In the genomic region with DNA sequence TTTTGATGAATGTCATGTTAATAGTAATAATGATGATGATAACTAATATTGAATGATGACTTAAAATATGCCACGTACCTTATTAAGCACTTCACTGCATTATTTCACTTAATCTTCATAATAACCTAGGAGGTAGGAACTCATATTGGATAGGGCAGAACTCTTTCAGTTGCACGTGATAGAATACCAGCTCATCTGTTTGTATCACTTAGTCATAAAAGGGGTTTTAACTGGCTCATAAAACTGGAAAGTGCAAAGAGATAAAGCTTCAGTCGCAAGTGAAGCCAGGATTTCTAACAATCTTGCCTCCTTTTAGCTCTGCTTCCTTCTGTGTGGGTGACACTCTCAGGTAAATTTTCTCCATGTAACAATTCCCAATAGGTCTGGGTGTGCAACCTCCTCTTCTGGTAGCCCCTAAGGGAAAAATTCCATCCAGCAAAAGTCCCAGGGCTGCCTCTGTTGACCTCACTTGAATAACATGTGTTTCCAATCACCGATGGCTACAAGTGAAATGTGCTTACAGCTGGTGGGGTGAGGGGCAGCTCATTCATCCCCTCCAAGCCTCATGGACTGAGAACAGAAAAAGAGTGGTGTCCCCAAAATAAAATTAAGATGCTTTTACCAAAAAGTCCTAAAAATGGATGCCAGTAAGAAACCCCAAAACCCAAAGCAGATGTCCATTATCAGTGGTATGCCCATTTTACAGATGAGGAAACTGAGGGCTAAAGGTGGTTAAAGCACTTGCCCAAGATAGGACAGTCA, we compare ENCODE assay signal across 23 cellular contexts. TPM values are rescaled to one million over a fixed set of nuclear protein-coding genes. Genes with fewer than 3 reads are reported as not detected.
DNase-seq lines count a peak whose midpoint lies in the region; ATAC-seq, FAIRE-seq and TF ChIP-seq lines count a peak whose summit lies in the region.
"Had no signal": no experiment of that assay in that cellular context is flagged by ENCODE, and none has a peak within 500 bp of the region (broad histone marks: within the 10 kb centered on the region; RNA-seq: fewer than 3 reads in every experiment).

No MANE protein-coding gene starts in this region.

- H3K36me3 ChIP-seq in IMR-90 (ENCODE audit: control insufficient read depth, insufficient read depth, low read length) = peaks cover 1% of the 10 kb centered on the region; the same call in 1 of the 2 replicates
- no peaks in the 10 kb centered on the region for H3K36me3 ChIP-seq in H1 (ENCODE audit: control insufficient read depth in 2 of 4, insufficient read depth in 4 of 4, low read length in 3 of 4)
- no peaks in the 10 kb centered on the region for H3K36me3 ChIP-seq in body of pancreas (replicated peaks in 1 of 2; ENCODE audit: insufficient read depth in 1 of 2, low read depth in 2 of 2)
- H3K36me3 ChIP-seq: gastroesophageal sphincter, HAP-1 had no signal

- H3K14ac ChIP-seq in IMR-90 (replicated peaks; ENCODE audit: low read depth, low read length) = no peak overlapping the region
- H3K14ac ChIP-seq in H1 (ENCODE audit: insufficient read length) = no peak overlapping the region

- in situ Hi-C loops in IMR-90 (cut with MboI; ENCODE audit: low sequenced_read_pairs) = no loop called here

- no peak overlapping the region for H4K91ac ChIP-seq in IMR-90 (ENCODE audit: insufficient read depth, low read depth, low read length)
- H4K91ac ChIP-seq in H1 (replicated peaks; ENCODE audit: insufficient read length, low read length) = no peak overlapping the region

- H3K18ac ChIP-seq in IMR-90 (ENCODE audit: low read depth, low read length) = 0 out of 2 replicates have a peak overlapping the region, but pooled peaks have one; percentile 0
- no peak overlapping the region for H3K18ac ChIP-seq in H1 (ENCODE audit: extremely low read depth, low read length)

- TF ChIP-seq EP300 in H1 (IDR thresholded peaks at IDR 0.05; ENCODE audit: borderline replicate concordance in 1 of 2, low read depth in 2 of 2, low read length in 2 of 2) = no peak

- H3K79me1 ChIP-seq in IMR-90 (ENCODE audit: low read depth in 1 of 2, low read length in 2 of 2) = peaks cover 0 to 20% of the 10 kb centered on the region in 2 experiments; a peak in 3 of 4 replicates
- H3K79me1 ChIP-seq in H1 (ENCODE audit: low read depth, low read length) = no peaks in the 10 kb centered on the region

- no peak for FAIRE-seq in H1 (lab: Jason Lieb, UNC)

- TF ChIP-seq CTCF in AG10803 (conservative IDR thresholded peaks at IDR 0.05; ENCODE audit: low read length) (no peak), IMR-90 (conservative IDR thresholded peaks at IDR 0.05; ENCODE audit: low read depth, low read length) (no peak), H1 (IDR thresholded peaks at IDR 0.05; ENCODE audit: control extremely low read depth in 1 of 3, insufficient read depth in 1 of 3, low read depth in 1 of 3, low read length in 3 of 3) (no peak), body of pancreas (IDR thresholded peaks at IDR 0.05) (no peak)

- H4K20me1 ChIP-seq in IMR-90 (ENCODE audit: insufficient read depth, low read length) (peaks cover 3% of the 10 kb centered on the region; the same call in 1 of the 2 replicates), H1 (replicated peaks in 1 of 2; ENCODE audit: control insufficient read depth in 1 of 2, insufficient read depth in 2 of 2, low read length in 2 of 2) (no peaks in the 10 kb centered on the region)

- no peak overlapping the region for H2BK20ac ChIP-seq in IMR-90 (ENCODE audit: low read depth, low read length)
- no peak overlapping the region for H2BK20ac ChIP-seq in H1 (ENCODE audit: low read length)

- DNase-seq in AG10803 (ENCODE audit: low read depth) (peak; percentile 66), IMR-90 (peak; percentile 69), H1 (ENCODE audit: low read depth in 1 of 2, low spot score in 2 of 2) (no peak), left kidney (ENCODE audit: low read depth, low spot score) (peak; percentile 32), body of pancreas (no peak), NCI-H1694 (lab: John Stamatoyannopoulos, UW) (no peak)
- DNase-seq in activated naive CD4-positive, alpha-beta T cell treated with anti-CD3 and anti-CD28 coated beads, Interleukin-2, amount 10 ng/mL, durations not matched to agents 7 days and 5 days = no peak
- no peak for DNase-seq in activated effector memory CD4-positive, alpha-beta T cell treated with Interleukin-2 at 50 U/mL for 16 hours
- DNase-seq: activated CD4-positive, alpha-beta T cell treated with anti-CD3 and anti-CD28 coated beads for 36 hours; activated naive CD8-positive, alpha-beta T cell treated with anti-CD3 and anti-CD28 coated beads for 36 hours; activated T-cell treated with anti-CD3 and anti-CD28 coated beads, Interleukin-2, amount 50 U/mL, for 72 hours; CD4-positive, CD25-positive, alpha-beta regulatory T cell; DMS153; kidney glomerular epithelial cell; NCI-H1694 treated with DMSO at 0.1 percent for 48 hours; stimulated activated CD4-positive, alpha-beta T cell treated with anti-CD3 and anti-CD28 coated beads, Interleukin-1b, Interleukin-23, amount 100 ng/mL, for 48 hours; stimulated activated naive B cell treated with anti-CD40 and anti-IgM and Interleukin-4, amounts not matched to agents 10 μg/mL and 1 μg/mL and 100 μg/mL, for 72 hours; testis had no signal

- TF ChIP-seq RAD21 in IMR-90 (IDR thresholded peaks at IDR 0.05; ENCODE audit: low read length) = no peak
- TF ChIP-seq RAD21 in H1 (IDR thresholded peaks at IDR 0.05 in 1 of 2, conservative IDR thresholded peaks at IDR 0.05 in 1 of 2; ENCODE audit: low read depth in 2 of 2, low read length in 2 of 2) = no peak

- no peak overlapping the region for H4K5ac ChIP-seq in IMR-90 (ENCODE audit: low read depth, low read length)
- no peak overlapping the region for H4K5ac ChIP-seq in H1 (ENCODE audit: insufficient read length, low read depth, low read length)

- intact Hi-C loops in IMR-90 (cut with micrococcal nuclease) = no loop called here
- intact Hi-C loops in body of pancreas (cut with DNase I) = no loop called here

- no peaks in the 10 kb centered on the region for H3K9me3 Mint-ChIP-seq in activated naive CD4-positive, alpha-beta T cell treated with anti-CD3 and anti-CD28 coated beads, Interleukin-2, amount 10 ng/mL, durations not matched to agents 7 days and 5 days
- H3K9me3 Mint-ChIP-seq: activated naive CD8-positive, alpha-beta T cell treated with anti-CD3 and anti-CD28 coated beads for 36 hours; activated T-cell treated with anti-CD3 and anti-CD28 coated beads, Interleukin-2, amount 50 U/mL, for 72 hours; IgD-negative memory B cell; stimulated activated naive B cell treated with anti-CD40 and anti-IgM and Interleukin-4, amounts not matched to agents 10 μg/mL and 1 μg/mL and 100 μg/mL, for 72 hours had no signal

- H2BK120ac ChIP-seq in IMR-90 (ENCODE audit: low read depth, low read length) (no peak overlapping the region), H1 (replicated peaks; ENCODE audit: low read depth, low read length) (no peak overlapping the region)

- H3K27me3 ChIP-seq in IMR-90 (ENCODE audit: control insufficient read depth, insufficient read depth, low read length) = no peaks in the 10 kb centered on the region
- H3K27me3 ChIP-seq in H1 (replicated peaks in 1 of 4; ENCODE audit: control insufficient read depth in 3 of 4, extremely low read depth in 1 of 4, insufficient read depth in 3 of 4, low read length in 3 of 4) = no peaks in the 10 kb centered on the region
- no peaks in the 10 kb centered on the region for H3K27me3 ChIP-seq in body of pancreas
- H3K27me3 ChIP-seq: gastroesophageal sphincter, testis had no signal

- no peaks in the 10 kb centered on the region for H3K36me3 Mint-ChIP-seq in activated naive CD4-positive, alpha-beta T cell treated with anti-CD3 and anti-CD28 coated beads, Interleukin-2, amount 10 ng/mL, durations not matched to agents 7 days and 5 days
- H3K36me3 Mint-ChIP-seq: activated naive CD8-positive, alpha-beta T cell treated with anti-CD3 and anti-CD28 coated beads for 36 hours; CD4-positive, CD25-positive, alpha-beta regulatory T cell; IgD-negative memory B cell had no signal

- no peak overlapping the region for H3K4me3 Mint-ChIP-seq in activated naive CD4-positive, alpha-beta T cell treated with anti-CD3 and anti-CD28 coated beads, Interleukin-2, amount 10 ng/mL, durations not matched to agents 7 days and 5 days
- H3K4me3 Mint-ChIP-seq: activated CD4-positive, alpha-beta T cell treated with anti-CD3 and anti-CD28 coated beads for 36 hours; activated naive CD8-positive, alpha-beta T cell treated with anti-CD3 and anti-CD28 coated beads for 36 hours; activated T-cell treated with anti-CD3 and anti-CD28 coated beads, Interleukin-2, amount 50 U/mL, for 72 hours; CD4-positive, CD25-positive, alpha-beta regulatory T cell; IgD-negative memory B cell; stimulated activated naive B cell treated with anti-CD40 and anti-IgM and Interleukin-4, amounts not matched to agents 10 μg/mL and 1 μg/mL and 100 μg/mL, for 72 hours had no signal

- H3K9ac ChIP-seq in IMR-90 (ENCODE audit: low read depth, low read length) (no peak overlapping the region), H1 (replicated peaks in 1 of 4; ENCODE audit: extremely low read depth in 1 of 4, low read depth in 3 of 4, low read length in 3 of 4) (no peak overlapping the region)

- BruUV-seq in IMR-90 (replicated peaks; lab: Mats Ljungman, UMichigan) = no TSS peak

- no peak overlapping the region for H2BK15ac ChIP-seq in IMR-90 (ENCODE audit: low read depth, low read length)
- no peak overlapping the region for H2BK15ac ChIP-seq in H1 (ENCODE audit: low read length)

- H3K56ac ChIP-seq in IMR-90 (ENCODE audit: extremely low read depth, insufficient read depth, low read length) (no peak overlapping the region), H1 (replicated peaks; ENCODE audit: insufficient read length, low read depth, low read length) (no peak overlapping the region)

- H3K4me3 ChIP-seq in AG10803 (ENCODE audit: low read length) (no peak overlapping the region), IMR-90 (ENCODE audit: insufficient read depth, low read depth, low read length) (no peak overlapping the region), H1 (ENCODE audit: extremely low read depth in 1 of 4, insufficient read depth in 2 of 4, low read depth in 3 of 4, low read length in 4 of 4) (no peak overlapping the region), body of pancreas (no peak overlapping the region)
- H3K4me3 ChIP-seq: gastroesophageal sphincter, HAP-1, testis had no signal

- dilution Hi-C loops in IMR-90 (cut with HindIII; ENCODE audit: low sequenced_read_pairs, unreplicated experiment) = no loop called here

- H3K79me2 ChIP-seq in H1 (ENCODE audit: control insufficient read depth in 1 of 2, insufficient read depth in 2 of 2, low read length in 2 of 2) = no peaks in the 10 kb centered on the region

- H2AK9ac ChIP-seq in IMR-90 (replicated peaks; ENCODE audit: low read depth, low read length, poor library complexity) = no peak overlapping the region

- H2BK12ac ChIP-seq in H1 (ENCODE audit: low read depth, low read length) = no peak overlapping the region

- H2AK5ac ChIP-seq in IMR-90 (ENCODE audit: low read depth, low read length) (no peak overlapping the region), H1 (ENCODE audit: low read depth, low read length) (no peak overlapping the region)

- H3K27ac ChIP-seq in IMR-90 (ENCODE audit: insufficient read depth, low read length) (no peak overlapping the region), H1 (ENCODE audit: low read depth, low read length) (no peak overlapping the region), body of pancreas (no peak overlapping the region)
- H3K27ac ChIP-seq: gastroesophageal sphincter, HL-60, testis had no signal

- H3K4me2 ChIP-seq in IMR-90 (ENCODE audit: low read depth, low read length) (peak overlapping the region; percentile 50; the same call in 1 of the 2 replicates), H1 (ENCODE audit: insufficient read depth in 1 of 2, low read depth in 2 of 2, low read length in 2 of 2) (no peak overlapping the region)

- peaks cover 3% of the 10 kb centered on the region; the same call in 1 of the 2 replicates for H3K9me1 ChIP-seq in IMR-90 (ENCODE audit: insufficient read depth, low read length)

- H3K9me3 ChIP-seq in IMR-90 (ENCODE audit: control insufficient read depth, insufficient read depth, low read length) (no peaks in the 10 kb centered on the region), H1 (ENCODE audit: insufficient read depth in 2 of 2, low read depth in 1 of 2, low read length in 1 of 2) (no peaks in the 10 kb centered on the region), body of pancreas (no peaks in the 10 kb centered on the region)
- H3K9me3 ChIP-seq: gastroesophageal sphincter, HAP-1, testis had no signal

- ATAC-seq in IMR-90 (ENCODE audit: low read depth) = peak; percentile 69
- ATAC-seq in body of pancreas = no peak
- ATAC-seq: activated CD4-positive, alpha-beta T cell treated with anti-CD3 and anti-CD28 coated beads for 36 hours; activated T-cell treated with anti-CD3 and anti-CD28 coated beads, Interleukin-2, amount 50 U/mL, for 72 hours; gastroesophageal sphincter; stimulated activated naive B cell treated with anti-CD40 and anti-IgM and Interleukin-4, amounts not matched to agents 10 μg/mL and 1 μg/mL and 100 μg/mL, for 72 hours had no signal

- no CpG with 5 or more reads among the region's 4 CpGs for WGBS in IMR-90 (ENCODE audit: extremely low coverage in 2 of 2, insufficient read length in 1 of 2), 2 experiments
- WGBS in H1 (ENCODE audit: extremely low coverage in 1 of 2, insufficient coverage in 1 of 2, insufficient read length in 1 of 2, insufficient replicate concordance in 2 of 2, low coverage in 1 of 2, low lambda C conversion rate in 2 of 2, missing lambda C conversion rate in 1 of 2), 2 experiments = 92% methylated on average over 4 of the region's 4 CpGs; no CpG with 5 or more reads in 1 of the 2 experiments
- WGBS in body of pancreas, 2 donors = 83 to 84% methylated on average over 4 of the region's 4 CpGs

- no peak for TF ChIP-seq POLR2A in IMR-90 (IDR thresholded peaks at IDR 0.05; ENCODE audit: low read depth, low read length)
- TF ChIP-seq POLR2A in H1 (IDR thresholded peaks at IDR 0.05; ENCODE audit: control extremely low read depth in 1 of 2, low read depth in 2 of 2, low read length in 2 of 2) = no peak
- TF ChIP-seq POLR2A in body of pancreas (IDR thresholded peaks at IDR 0.05) = no peak

- peaks cover 26% of the 10 kb centered on the region for H3K27me3 Mint-ChIP-seq in activated naive CD4-positive, alpha-beta T cell treated with anti-CD3 and anti-CD28 coated beads, Interleukin-2, amount 10 ng/mL, durations not matched to agents 7 days and 5 days

- H3K23ac ChIP-seq in IMR-90 (ENCODE audit: low read depth, low read length) (no peak overlapping the region), H1 (ENCODE audit: insufficient read length) (no peak overlapping the region)

- H3K23me2 ChIP-seq in H1 (ENCODE audit: low read depth, low read length) = no peaks in the 10 kb centered on the region

- no peak overlapping the region for H3K27ac Mint-ChIP-seq in activated naive CD4-positive, alpha-beta T cell treated with anti-CD3 and anti-CD28 coated beads, Interleukin-2, amount 10 ng/mL, durations not matched to agents 7 days and 5 days
- H3K27ac Mint-ChIP-seq: activated CD4-positive, alpha-beta T cell treated with anti-CD3 and anti-CD28 coated beads for 36 hours; activated naive CD8-positive, alpha-beta T cell treated with anti-CD3 and anti-CD28 coated beads for 36 hours; activated T-cell treated with anti-CD3 and anti-CD28 coated beads, Interleukin-2, amount 50 U/mL, for 72 hours; CD4-positive, CD25-positive, alpha-beta regulatory T cell; IgD-negative memory B cell; progenitor cell of endocrine pancreas; stimulated activated naive B cell treated with anti-CD40 and anti-IgM and Interleukin-4, amounts not matched to agents 10 μg/mL and 1 μg/mL and 100 μg/mL, for 72 hours had no signal

- H2BK5ac ChIP-seq in IMR-90 (ENCODE audit: low read depth, low read length, poor library complexity, severe bottlenecking) (no peak overlapping the region), H1 (ENCODE audit: low read depth, low read length) (no peak overlapping the region)

- no peaks in the 10 kb centered on the region for H3K4me1 Mint-ChIP-seq in activated naive CD4-positive, alpha-beta T cell treated with anti-CD3 and anti-CD28 coated beads, Interleukin-2, amount 10 ng/mL, durations not matched to agents 7 days and 5 days
- H3K4me1 Mint-ChIP-seq: activated CD4-positive, alpha-beta T cell treated with anti-CD3 and anti-CD28 coated beads for 36 hours; activated naive CD8-positive, alpha-beta T cell treated with anti-CD3 and anti-CD28 coated beads for 36 hours; CD4-positive, CD25-positive, alpha-beta regulatory T cell; IgD-negative memory B cell; stimulated activated naive B cell treated with anti-CD40 and anti-IgM and Interleukin-4, amounts not matched to agents 10 μg/mL and 1 μg/mL and 100 μg/mL, for 72 hours had no signal

- H4K8ac ChIP-seq in IMR-90 (ENCODE audit: low read depth in 2 of 2, low read length in 2 of 2) (no peak overlapping the region), H1 (ENCODE audit: extremely low read depth, insufficient read depth, low read length) (no peak overlapping the region)

- no peak overlapping the region for H2AFZ ChIP-seq in IMR-90 (replicated peaks; ENCODE audit: low read length, poor library complexity)
- H2AFZ ChIP-seq in H1 (ENCODE audit: low read length) = no peak overlapping the region

- H3K4ac ChIP-seq in IMR-90 (ENCODE audit: low read depth, low read length) (no peak overlapping the region), H1 (replicated peaks; ENCODE audit: insufficient read length, low read depth, low read length) (no peak overlapping the region)

- POLR2A ChIA-PET in IMR-90 (lab: Charles Lee; ENCODE audit: unreplicated experiment) (no interaction called here), H1 (lab: Charles Lee; ENCODE audit: partially characterized antibody) (interaction anchor here (0.6 to 0.9 kb wide), 2 partner anchors 56 to 99 kb away, joined by 3 read pairs; a partner anchor contains a TSS)

- H3K4me1 ChIP-seq in IMR-90 (ENCODE audit: control insufficient read depth, insufficient read depth, low read length) = peaks cover 9% of the 10 kb centered on the region
- peaks cover 0 to 2% (median under 1%) of the 10 kb centered on the region in 4 experiments; a peak in 2 of 7 replicates for H3K4me1 ChIP-seq in H1 (replicated peaks in 1 of 4; ENCODE audit: control insufficient read depth in 3 of 4, insufficient read depth in 4 of 4, low read length in 3 of 4)
- H3K4me1 ChIP-seq in body of pancreas = no peaks in the 10 kb centered on the region
- H3K4me1 ChIP-seq: testis had no signal

- CTCF ChIA-PET in IMR-90 (lab: Yijun Ruan, JAX) = interaction anchor here (1.3 to 1.4 kb wide), 3 partner anchors 10 to 188 kb away, joined by 3 read pairs; no protein-coding TSS in a partner anchor
- CTCF ChIA-PET in H1 (lab: Charles Lee; ENCODE audit: partially characterized antibody) = interaction anchor here (0.9 to 2.6 kb wide), 5 partner anchors 16 to 43 kb away, joined by 3 to 6 read pairs (median 5); no protein-coding TSS in a partner anchor
- CTCF ChIA-PET in activated naive CD4-positive, alpha-beta T cell treated with anti-CD3 and anti-CD28 coated beads, Interleukin-2, amount 10 ng/mL, durations not matched to agents 7 days and 5 days (lab: Charles Lee) = interaction anchor here (1.0 kb wide), 1 partner anchor 606 kb away, joined by 3 read pairs; no protein-coding TSS in a partner anchor

RNA-seq across cellular contexts. Expression of a gene that starts 9.3 kb away (rescaled TPM):
- total RNA-seq in IMR-90 (2012; rRNA removed) (11.1 and 11.4 TPM in 2 replicates), body of pancreas (1 to 10 TPM; 5.2 to 5.6 TPM)
- polyA plus RNA-seq in IMR-90 (2012; rRNA removed) (4.8 and 5.7 TPM in 2 replicates), H1 (2011; rRNA removed) (1.3 and 1.8 TPM in 2 replicates)
- polyA plus RNA-seq in IMR-90 (2012; cell fraction: cytosol; rRNA removed) = 3.4 and 4.0 TPM in 2 replicates
- polyA plus RNA-seq in IMR-90 (2012; cell fraction: nucleus; rRNA removed; ENCODE audit: low replicate concordance) = 1.4 and 7.8 TPM in 2 replicates
- total RNA-seq in H1 (2021; fragmentation: NEBNext Ultra II Directional; extraction: Animal tissue kit (Norgen Biotek cat#: 25700)) = 3.9 and 5.6 TPM in 2 replicates
- polyA plus RNA-seq in H1 (2011; cell fraction: cytosol; rRNA removed) = 1.6 TPM
- 2.5 TPM for polyA plus RNA-seq in H1 (2011; cell fraction: nucleus; rRNA removed)
- polyA plus RNA-seq in H1 (2012, experiment 1 of 2) = 1.2 to 2.1 TPM (median 1.7 TPM) in 4 replicates
- polyA plus RNA-seq in H1 (2012, experiment 2 of 2) = 0.73 TPM
- polyA plus RNA-seq in H1 (2013, experiment 1 of 2) = 3.6 TPM
- 3.8 TPM for polyA plus RNA-seq in H1 (2013, experiment 2 of 2)
- polyA minus RNA-seq in H1 (2011; rRNA and poly(A)+ RNA removed) = 3.2 and 6.7 TPM in 2 replicates
- polyA minus RNA-seq in H1 (2011; cell fraction: cytosol; rRNA and poly(A)+ RNA removed) = 4.2 TPM
- 7.5 TPM for polyA minus RNA-seq in H1 (2011; cell fraction: nucleus; rRNA and poly(A)+ RNA removed)
- polyA plus RNA-seq: IgD-negative memory B cell had no signal

RNA-seq across cellular contexts. Expression of a gene that starts 48.9 kb away (rescaled TPM):
- total RNA-seq in IMR-90 (2012; rRNA removed) (19.4 and 28.6 TPM in 2 replicates), body of pancreas (10 to 100 TPM in 1 of 2 donors, 1 to 10 TPM in 1; 9.6 to 11.2 TPM)
- polyA plus RNA-seq in IMR-90 (2012; rRNA removed) (8.1 and 10.4 TPM in 2 replicates), H1 (2011; rRNA removed) (7.5 and 10.7 TPM in 2 replicates)
- 3.2 and 4.4 TPM in 2 replicates for polyA plus RNA-seq in IMR-90 (2012; cell fraction: cytosol; rRNA removed)
- polyA plus RNA-seq in IMR-90 (2012; cell fraction: nucleus; rRNA removed; ENCODE audit: low replicate concordance) = 1.8 and 9.9 TPM in 2 replicates
- 33.7 and 34.4 TPM in 2 replicates for total RNA-seq in H1 (2021; fragmentation: NEBNext Ultra II Directional; extraction: Animal tissue kit (Norgen Biotek cat#: 25700))
- 11.5 TPM for polyA plus RNA-seq in H1 (2011; cell fraction: cytosol; rRNA removed)
- 16.6 TPM for polyA plus RNA-seq in H1 (2011; cell fraction: nucleus; rRNA removed)
- polyA plus RNA-seq in H1 (2012, experiment 1 of 2) = 14.1 to 27.9 TPM (median 17.1 TPM) in 4 replicates
- 2.0 TPM for polyA plus RNA-seq in H1 (2012, experiment 2 of 2)
- 14.7 TPM for polyA plus RNA-seq in H1 (2013, experiment 1 of 2)
- polyA plus RNA-seq in H1 (2013, experiment 2 of 2) = 14.9 TPM
- polyA minus RNA-seq in H1 (2011; rRNA and poly(A)+ RNA removed) = 11.1 and 13.8 TPM in 2 replicates
- 17.9 TPM for polyA minus RNA-seq in H1 (2011; cell fraction: cytosol; rRNA and poly(A)+ RNA removed)
- 51.4 TPM for polyA minus RNA-seq in H1 (2011; cell fraction: nucleus; rRNA and poly(A)+ RNA removed)

Comparison
In these comparisons a context has a peak if more than half of its experiments do, and no peak if none do; other contexts are left out.
1. DNase-seq: peak in AG10803 (single experiment), IMR-90 (single experiment) and left kidney (single experiment); none in H1 (0 of 2), activated naive CD4-positive, alpha-beta T cell treated with anti-CD3 and anti-CD28 coated beads, Interleukin-2, amount 10 ng/mL, durations not matched to agents 7 days and 5 days (single experiment), body of pancreas (0 of 4), NCI-H1694 (single experiment) and activated effector memory CD4-positive, alpha-beta T cell treated with Interleukin-2 at 50 U/mL for 16 hours (single experiment).